In the genomic region with DNA sequence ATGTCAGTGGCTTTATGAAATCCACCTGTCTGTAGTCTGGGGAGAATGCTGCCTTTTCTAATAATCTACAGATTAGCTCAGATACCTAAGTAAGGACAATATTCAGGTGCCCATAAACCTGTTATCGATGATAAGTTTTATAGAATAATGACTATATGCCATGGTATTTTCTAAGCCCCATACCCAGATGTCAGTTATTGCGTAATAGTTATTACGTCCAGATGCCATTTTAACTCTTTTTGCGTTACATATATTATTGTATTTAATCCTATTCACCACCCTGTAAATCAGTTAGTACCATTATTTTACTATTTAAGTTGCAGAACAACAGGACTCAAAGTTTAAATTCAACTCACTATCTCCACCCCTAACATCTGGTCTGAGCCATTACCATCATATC, we compare ENCODE assay signal across 10 cellular contexts.
"Had no signal": no experiment of that assay in that cellular context is flagged by ENCODE, and none has a peak within 500 bp of the region (broad histone marks: within the 10 kb centered on the region; RNA-seq: fewer than 3 reads in every experiment).

No MANE protein-coding gene starts in this region.

- H3K4me3 Mint-ChIP-seq: GM23338, HFFc6, IgD-negative memory B cell had no signal

- H3K27ac Mint-ChIP-seq: GM23338, HFFc6, IgD-negative memory B cell had no signal

- H3K36me3 ChIP-seq: HAP-1 had no signal

- H3K27ac ChIP-seq: HL-60 had no signal

- H3K27me3 Mint-ChIP-seq: IgD-negative memory B cell had no signal

- DNase-seq: H7, HFFc6, Kasumi-1, KG1 had no signal

- H3K4me2 ChIP-seq: GM23338 had no signal

- H3K9me3 Mint-ChIP-seq: GM23338, HFFc6, IgD-negative memory B cell had no signal

- H3K36me3 Mint-ChIP-seq: IgD-negative memory B cell had no signal

- FAIRE-seq: K562 had no signal

- ATAC-seq: GM23338, HCT116, K562 had no signal

- H3K9me3 ChIP-seq: HAP-1 had no signal

- H3K4me3 ChIP-seq: GM23338, HAP-1, K562 had no signal

- H3K4me1 Mint-ChIP-seq: IgD-negative memory B cell had no signal

- H2AFZ ChIP-seq: GM23338 had no signal
